ENCODE assay signal across 11 cellular contexts in genomic region chr15:99682455-99682854, GRCh38. TPM values are rescaled to one million over a fixed set of nuclear protein-coding genes. Genes with fewer than 3 reads are reported as not detected.
DNase-seq lines count a peak whose midpoint lies in the region; ATAC-seq, FAIRE-seq and TF ChIP-seq lines count a peak whose summit lies in the region.
"Had no signal": no experiment of that assay in that cellular context is flagged by ENCODE, and none has a peak within 500 bp of the region (broad histone marks: within the 10 kb centered on the region; RNA-seq: fewer than 3 reads in every experiment).

No MANE protein-coding gene starts in this region.

- TF ChIP-seq CTCF in A549 (IDR thresholded peaks at IDR 0.05) (no peak), hepatocyte (IDR thresholded peaks at IDR 0.05; ENCODE audit: poor library complexity) (no peak)

- H3K36me3 ChIP-seq in GM23248 (ENCODE audit: low read depth) (peaks cover 26% of the 10 kb centered on the region), hepatocyte (replicated peaks; ENCODE audit: insufficient read depth, low read depth) (no peaks in the 10 kb centered on the region)

- WGBS in A549 (ENCODE audit: missing lambda C conversion rate), result 25% methylated on average over 1 of the region's 1 CpG
- whole genome bisulfite sequencing in GM23248 (ENCODE audit: low coverage in 1 of 2, low lambda C conversion rate in 2 of 2, missing lambda C conversion rate in 2 of 2), 2 experiments, result 39 to 47% methylated on average over 1 of the region's 1 CpG
- WGBS in hepatocyte (ENCODE audit: low lambda C conversion rate, missing lambda C conversion rate), result 28% methylated on average over 1 of the region's 1 CpG

- in situ Hi-C loops in GM23248 (cut with MboI), result no loop called here

- peak; percentile 74 for FAIRE-seq in A549 (lab: Jason Lieb, UNC)

- H3K4me1 ChIP-seq in A549, result peaks cover 9% of the 10 kb centered on the region; the same call in 2 of the 3 replicates
- peaks cover 25% of the 10 kb centered on the region for H3K4me1 ChIP-seq in GM23248 (ENCODE audit: insufficient read depth)
- H3K4me1 ChIP-seq in hepatocyte (ENCODE audit: insufficient read depth), result no peaks in the 10 kb centered on the region

- H3K4me3 ChIP-seq in A549 (no peak overlapping the region), GM23248 (no peak overlapping the region), hepatocyte (no peak overlapping the region)

- TF ChIP-seq EP300 in A549 (IDR thresholded peaks at IDR 0.05), result no peak

- CTCF ChIA-PET in A549 (lab: Yijun Ruan, JAX), result interaction anchor here (3.3 kb wide), 1 partner anchor 22 kb away, joined by 14 read pairs; no protein-coding TSS in a partner anchor

- TF ChIP-seq RAD21 in A549 (conservative IDR thresholded peaks at IDR 0.05 in 1 of 2, IDR thresholded peaks at IDR 0.05 in 1 of 2), result no peak

- H3F3A ChIP-seq in GM23248 (ENCODE audit: insufficient read depth), result peaks cover 19% of the 10 kb centered on the region

- H3K9me3 ChIP-seq in A549, result peaks cover 13% of the 10 kb centered on the region
- no peaks in the 10 kb centered on the region for H3K9me3 ChIP-seq in GM23248 (ENCODE audit: low read depth)
- no peaks in the 10 kb centered on the region for H3K9me3 ChIP-seq in hepatocyte (ENCODE audit: low read depth)

- ATAC-seq in A549 (no peak), HG02610 (IDR thresholded peaks at IDR 0.05; ENCODE audit: unreplicated experiment) (no peak), GM19328 (IDR thresholded peaks at IDR 0.05; ENCODE audit: unreplicated experiment) (no peak)

- DNase-seq in A549 (ENCODE audit: low read depth in 1 of 2, low spot score in 1 of 2) (peak in 1 of 2 experiments; percentile 19), GM23248 (peak; percentile 82), amniotic epithelial cell (ENCODE audit: low read depth) (peak; percentile 81), hepatocyte (ENCODE audit: low spot score) (peak; percentile 30), HUDEP-2 (lab: John Stamatoyannopoulos, UW; ENCODE audit: unreplicated experiment in 76 of 76) (no peak), NCI-H1092 (lab: John Stamatoyannopoulos, UW) (no peak)
- DNase-seq: GDM1; NCI-H187 treated with DMSO at 0.1 percent for 48 hours; stimulated activated CD4-positive, alpha-beta T cell treated with anti-CD3 and anti-CD28 coated beads, Interleukin-2, amount 100 ng/mL, for 24 hours had no signal

- H2AFZ ChIP-seq in GM23248, result no peak overlapping the region
- no peak overlapping the region for H2AFZ ChIP-seq in hepatocyte

- TF ChIP-seq POLR2A in A549 (IDR thresholded peaks at IDR 0.05; ENCODE audit: low read length), result no peak

- no peaks in the 10 kb centered on the region for H3K27me3 ChIP-seq in GM23248 (replicated peaks; ENCODE audit: insufficient read depth)
- no peaks in the 10 kb centered on the region for H3K27me3 ChIP-seq in hepatocyte

- H3K9ac ChIP-seq in GM23248, result peak overlapping the region; percentile 27

- no peaks in the 10 kb centered on the region for H3K9me2 ChIP-seq in GM23248 (ENCODE audit: insufficient read depth)
- no peaks in the 10 kb centered on the region for H3K9me2 ChIP-seq in hepatocyte (replicated peaks; ENCODE audit: insufficient read depth)

- peaks cover 32% of the 10 kb centered on the region for H3K79me2 ChIP-seq in GM23248 (ENCODE audit: insufficient read depth)
- H3K79me2 ChIP-seq in hepatocyte, result peaks cover 2% of the 10 kb centered on the region

- POLR2A ChIA-PET in A549 (lab: Yijun Ruan, JAX), result interaction anchor here (1.0 kb wide), 1 partner anchor 272 kb away, joined by 3 read pairs; no protein-coding TSS in a partner anchor

- H4K20me1 ChIP-seq in GM23248 (ENCODE audit: insufficient read depth), result no peaks in the 10 kb centered on the region
- H4K20me1 ChIP-seq in hepatocyte (ENCODE audit: insufficient read depth, poor library complexity, severe bottlenecking), result no peaks in the 10 kb centered on the region

- H3K27ac ChIP-seq in A549 (no peak overlapping the region), GM23248 (peak overlapping the region; percentile 59), hepatocyte (no peak overlapping the region)

- H3K4me2 ChIP-seq in A549 (no peak overlapping the region; the same call in 2 of the 3 replicates), GM23248 (ENCODE audit: unreplicated experiment) (peak overlapping the region; percentile 64), hepatocyte (no peak overlapping the region)

TF ChIP-seq in A549, 52 proteins besides CTCF, POLR2A, EP300 and RAD21:
- TF ChIP-seq HOXA7 (CRISPR knock-in tag; IDR thresholded peaks at IDR 0.05), result no peak
- TF ChIP-seq CBX8 (IDR thresholded peaks at IDR 0.05), result no peak
- no peak for TF ChIP-seq HOXB13 (CRISPR knock-in tag; IDR thresholded peaks at IDR 0.05; ENCODE audit: low read depth)
- no peak for TF ChIP-seq ATOH8 (CRISPR knock-in tag; IDR thresholded peaks at IDR 0.05; ENCODE audit: low read depth)
- no peak for TF ChIP-seq PBX3 (IDR thresholded peaks at IDR 0.05)
- TF ChIP-seq USF2 (IDR thresholded peaks at IDR 0.05), result no peak
- TF ChIP-seq POLR2AphosphoS2 (conservative IDR thresholded peaks at IDR 0.05; ENCODE audit: low read length), result no peak

RNA-seq across cellular contexts. Expression of gene LYSMD4, which starts 50.8 kb away (rescaled TPM):
- polyA plus RNA-seq in A549 (2011; rRNA removed) (3.8 TPM in 2 replicates), A549 (2017; fragmentation: RNase III; extraction: RNeasy Plus Mini Kit Qiagen cat#74134 plus additional on column Dnase treatment) (5.4 to 6.0 TPM (median 6.0 TPM) in 3 replicates), GM23248 (2016; fragmentation: Nextera tagmentation; extraction: Ambion mirVana) (4.8 and 5.2 TPM in 2 replicates), hepatocyte (9.0 and 15.4 TPM in 2 replicates)
- polyA plus RNA-seq in A549 (2012; cell fraction: cytosol; rRNA removed), result 4.8 and 5.6 TPM in 2 replicates
- 12.3 and 18.5 TPM in 2 replicates for polyA plus RNA-seq in A549 (2012; cell fraction: nucleus; rRNA removed)
- polyA minus RNA-seq in A549 (2011; rRNA and poly(A)+ RNA removed), result 5.5 and 5.9 TPM in 2 replicates
- 3.2 and 8.1 TPM in 2 replicates for total RNA-seq in GM23248 (2014; rRNA removed; shearing (Covaris generic))
- 7.7 and 12.8 TPM in 2 replicates for total RNA-seq in hepatocyte

Comparison
In these comparisons a context has a peak if more than half of its experiments do, and no peak if none do; other contexts are left out.
1. DNase-seq: peak in GM23248 (single experiment), amniotic epithelial cell (single experiment) and hepatocyte (single experiment); none in HUDEP-2 (0 of 76) and NCI-H1092 (single experiment).